Comparison of ENCODE assay signal across 8 cellular contexts in genomic region chr1:155241069-155241679, GRCh38. TPM values are rescaled to one million over a fixed set of nuclear protein-coding genes. Genes with fewer than 3 reads are reported as not detected.
DNase-seq lines count a peak whose midpoint lies in the region; ATAC-seq and TF ChIP-seq lines count a peak whose summit lies in the region.

No MANE protein-coding gene starts in this region.

- no peaks in the 10 kb centered on the region for H3K9me3 ChIP-seq in right atrium auricular region

- H3K4me1 Mint-ChIP-seq in progenitor cell of endocrine pancreas (ENCODE audit: low read depth) = peaks cover 27% of the 10 kb centered on the region

- no peaks in the 10 kb centered on the region for H3K9me3 Mint-ChIP-seq in progenitor cell of endocrine pancreas (ENCODE audit: low read depth)

- DNase-seq in NCI-H1436 (lab: John Stamatoyannopoulos, UW) (peak; percentile 64), NCI-H1436 treated with DMSO at 0.1 percent for 48 hours (lab: John Stamatoyannopoulos, UW) (no peak), NCI-H2029 (lab: John Stamatoyannopoulos, UW) (peak; percentile 86), T-helper 1 cell (peak; percentile 28 to 82 (median 56)), astrocyte of the cerebellum (ENCODE audit: low read depth) (peak; percentile 63), right atrium auricular region (ENCODE audit: low spot score) (peak; percentile 86), progenitor cell of endocrine pancreas (ENCODE audit: low spot score, unreplicated experiment) (no peak)

- H3K4me3 ChIP-seq in astrocyte of the cerebellum (ENCODE audit: low read depth, low read length) (peak overlapping the region; percentile 47), right atrium auricular region (peak overlapping the region; percentile 31 to 45)

- no peak for TF ChIP-seq CTCF in astrocyte of the cerebellum (IDR thresholded peaks at IDR 0.05; ENCODE audit: low read depth, low read length, missing control alignments)
- TF ChIP-seq CTCF in right atrium auricular region (IDR thresholded peaks at IDR 0.05) = no peak
- TF ChIP-seq CTCF in progenitor cell of endocrine pancreas (IDR thresholded peaks at IDR 0.05; ENCODE audit: unreplicated experiment) = no peak

- no peaks in the 10 kb centered on the region for H3K27me3 Mint-ChIP-seq in progenitor cell of endocrine pancreas

- H3K27ac ChIP-seq in right atrium auricular region = peak overlapping the region; percentile 12 to 35

- no peak for ATAC-seq in HG02763 (IDR thresholded peaks at IDR 0.05; ENCODE audit: unreplicated experiment)

- peaks cover 6% of the 10 kb centered on the region for H3K36me3 Mint-ChIP-seq in progenitor cell of endocrine pancreas (ENCODE audit: insufficient read depth)

- peaks cover 7% of the 10 kb centered on the region for H3K36me3 ChIP-seq in right atrium auricular region

- peaks cover 3 to 26% of the 10 kb centered on the region in 2 donors for H3K4me1 ChIP-seq in right atrium auricular region

- H3K27ac Mint-ChIP-seq in progenitor cell of endocrine pancreas = peak overlapping the region; percentile 84

- no peaks in the 10 kb centered on the region for H3K27me3 ChIP-seq in right atrium auricular region

- H3K4me3 Mint-ChIP-seq in progenitor cell of endocrine pancreas (ENCODE audit: low read depth) = peak overlapping the region; percentile 74

- in situ Hi-C loops in astrocyte of the cerebellum (cut with HindIII; ENCODE audit: low sequenced_read_pairs) = no loop called here

RNA-seq across cellular contexts. Expression of gene ENTREP3, which starts 14.1 kb away (rescaled TPM):
- total RNA-seq in right atrium auricular region (10 to 100 TPM; 14.4 to 15.5 TPM), progenitor cell of endocrine pancreas (58.4 and 59.0 TPM in 2 replicates)

RNA-seq across cellular contexts. Expression of gene SCAMP3, which starts 21.0 kb away (rescaled TPM):
- total RNA-seq in right atrium auricular region (10 to 100 TPM; 77.2 to 77.7 TPM), progenitor cell of endocrine pancreas (53.1 and 57.1 TPM in 2 replicates)

RNA-seq across cellular contexts. Expression of gene CLK2, which starts 32.1 kb away (rescaled TPM):
- total RNA-seq in right atrium auricular region (10 to 100 TPM in 1 of 2 donors, 1 to 10 TPM in 1; 9.8 to 16.4 TPM), progenitor cell of endocrine pancreas (102 and 106 TPM in 2 replicates)

RNA-seq across cellular contexts. Expression of gene MTX1, which starts 32.7 kb away (rescaled TPM):
- total RNA-seq in right atrium auricular region (10 to 100 TPM; 16.2 to 27.0 TPM), progenitor cell of endocrine pancreas (38.1 and 38.7 TPM in 2 replicates)

RNA-seq across cellular contexts. Expression of gene THBS3, which starts 33.5 kb away (rescaled TPM):
- total RNA-seq in right atrium auricular region (10 to 100 TPM; 10.9 to 11.2 TPM), progenitor cell of endocrine pancreas (46.0 and 52.2 TPM in 2 replicates)

Comparison
In these comparisons a context has a peak if more than half of its experiments do, and no peak if none do; other contexts are left out.
1. DNase-seq: peak in NCI-H1436 (single experiment), NCI-H2029 (single experiment), T-helper 1 cell (5 of 5), astrocyte of the cerebellum (single experiment) and right atrium auricular region (single experiment); none in NCI-H1436 treated with DMSO at 0.1 percent for 48 hours (single experiment) and progenitor cell of endocrine pancreas (single experiment).